1 cellular context compared by ENCODE assay signal in genomic region chr5:140833993-140834392, GRCh38.
TF ChIP-seq lines count a peak whose summit lies in the region.

Gene PCDHA7, plus strand, starts transcription at chr5:140834269. Its CDS starts 115 bp downstream, at chr5:140834384.

TF ChIP-seq in endothelial cell of umbilical vein, 7 proteins besides CTCF, POLR2A, EP300 and RAD21 (continued from another document):
- no peak for TF ChIP-seq JUN (IDR thresholded peaks at IDR 0.05; ENCODE audit: borderline replicate concordance, insufficient read depth, insufficient read length, low read depth)
- TF ChIP-seq GATA2 (IDR thresholded peaks at IDR 0.05; ENCODE audit: insufficient read depth, insufficient read length, low read depth, low read length) = no peak
- no peak for TF ChIP-seq POLR2AphosphoS5 (IDR thresholded peaks at IDR 0.05; ENCODE audit: insufficient read depth, low read depth, low read length)
- TF ChIP-seq MYC (IDR thresholded peaks at IDR 0.05; ENCODE audit: low read depth, low read length) = no peak
